Comparison of ENCODE assay signal across 8 cellular contexts in the genomic region with DNA sequence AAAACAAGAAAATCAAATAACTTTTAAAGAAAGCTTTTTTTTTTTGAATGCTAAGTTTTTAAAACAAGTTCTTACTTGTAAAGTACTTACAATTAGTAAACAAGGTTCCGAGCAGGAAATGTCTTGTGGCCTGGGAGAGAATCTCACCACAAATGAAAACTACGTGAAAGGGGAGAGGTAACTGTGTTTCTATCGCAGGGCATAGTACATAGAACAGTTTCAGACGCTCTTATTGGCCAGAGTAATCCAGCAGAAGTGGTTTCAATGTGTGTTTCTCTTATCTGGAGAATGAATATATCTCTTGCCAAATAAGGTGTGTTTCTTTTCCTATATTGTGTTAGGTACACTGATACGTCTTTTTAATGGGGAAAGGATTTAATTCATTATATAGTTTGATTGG. TPM values are rescaled to one million over a fixed set of nuclear protein-coding genes. Genes with fewer than 3 reads are reported as not detected.
DNase-seq lines count a peak whose midpoint lies in the region; ATAC-seq and TF ChIP-seq lines count a peak whose summit lies in the region.

A gene with protein sequence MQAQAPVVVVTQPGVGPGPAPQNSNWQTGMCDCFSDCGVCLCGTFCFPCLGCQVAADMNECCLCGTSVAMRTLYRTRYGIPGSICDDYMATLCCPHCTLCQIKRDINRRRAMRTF (minus strand): TSS at position 154 of the 400 bp plus-strand sequence. CDS start 6,808 bp downstream, outside the sequence.

- peaks cover 23% of the 10 kb centered on the region for H3K79me2 ChIP-seq in DND-41 (ENCODE audit: insufficient read depth, low read length)
- no peaks in the 10 kb centered on the region for H3K79me2 ChIP-seq in hepatocyte

- H3K9ac ChIP-seq in DND-41 (ENCODE audit: low read depth, low read length): peak within 1 kb of the TSS; percentile 61

- H3K27ac ChIP-seq in DND-41 (ENCODE audit: low read length) (peak within 1 kb of the TSS; percentile 93), hepatocyte (peak within 1 kb of the TSS; percentile 64)

- H4K20me1 ChIP-seq in DND-41 (ENCODE audit: insufficient read depth, low read length) (no peaks in the 10 kb centered on the region), hepatocyte (ENCODE audit: insufficient read depth, poor library complexity, severe bottlenecking) (no peaks in the 10 kb centered on the region)

- peaks cover 41% of the 10 kb centered on the region for H3K4me1 Mint-ChIP-seq in T-helper 1 cell treated with Interleukin-12 subunit alpha and Interleukin-12 subunit beta and Interleukin-4 antibody, amounts not matched to agents 30 μg/mL and 1 μg/mL, for 36 hours (ENCODE audit: low read depth)

- H3K4me2 ChIP-seq in DND-41 (ENCODE audit: insufficient read depth, low read length) (peak within 1 kb of the TSS; percentile 78), hepatocyte (peak within 1 kb of the TSS; percentile 28)

- ATAC-seq in DND-41 (ENCODE audit: insufficient read depth, low read depth): peak; percentile 64
- peak; percentile 45 for ATAC-seq in GM19467 (IDR thresholded peaks at IDR 0.05; ENCODE audit: unreplicated experiment)
- ATAC-seq in HG03558 (IDR thresholded peaks at IDR 0.05; ENCODE audit: extremely low read depth, unreplicated experiment): peak; percentile 36
- ATAC-seq in left ventricle myocardium superior: no peak

- H3K27me3 Mint-ChIP-seq in T-helper 1 cell treated with Interleukin-12 subunit alpha and Interleukin-12 subunit beta and Interleukin-4 antibody, amounts not matched to agents 30 μg/mL and 1 μg/mL, for 36 hours (ENCODE audit: low read depth): no peaks in the 10 kb centered on the region

- peaks cover 27% of the 10 kb centered on the region for H3K36me3 Mint-ChIP-seq in T-helper 1 cell treated with Interleukin-12 subunit alpha and Interleukin-12 subunit beta and Interleukin-4 antibody, amounts not matched to agents 30 μg/mL and 1 μg/mL, for 36 hours (ENCODE audit: low read depth)

- TF ChIP-seq CTCF in DND-41 (IDR thresholded peaks at IDR 0.05; ENCODE audit: borderline replicate concordance, extremely low read depth, low read length, poor library complexity, severe bottlenecking): no peak
- TF ChIP-seq CTCF in hepatocyte (IDR thresholded peaks at IDR 0.05; ENCODE audit: poor library complexity): no peak

- H3K4me3 Mint-ChIP-seq in T-helper 1 cell treated with Interleukin-12 subunit alpha and Interleukin-12 subunit beta and Interleukin-4 antibody, amounts not matched to agents 30 μg/mL and 1 μg/mL, for 36 hours: peak within 1 kb of the TSS; percentile 95

- no peaks in the 10 kb centered on the region for H3K9me3 Mint-ChIP-seq in T-helper 1 cell treated with Interleukin-12 subunit alpha and Interleukin-12 subunit beta and Interleukin-4 antibody, amounts not matched to agents 30 μg/mL and 1 μg/mL, for 36 hours

- no peaks in the 10 kb centered on the region; the same call in 1 of the 2 replicates for H3K36me3 ChIP-seq in DND-41 (ENCODE audit: insufficient read depth, low read length)
- H3K36me3 ChIP-seq in hepatocyte (replicated peaks; ENCODE audit: insufficient read depth, low read depth): no peaks in the 10 kb centered on the region

- no peaks in the 10 kb centered on the region for H3K9me3 ChIP-seq in DND-41 (ENCODE audit: insufficient read depth, low read length, severe bottlenecking)
- no peaks in the 10 kb centered on the region for H3K9me3 ChIP-seq in hepatocyte (ENCODE audit: low read depth)

- H3K9me2 ChIP-seq in hepatocyte (replicated peaks; ENCODE audit: insufficient read depth): no peaks in the 10 kb centered on the region

- DNase-seq in DND-41: peak; percentile 60
- DNase-seq in hepatocyte (ENCODE audit: low spot score): peak; percentile 51
- no peak for DNase-seq in NCI-H2227 (lab: John Stamatoyannopoulos, UW; ENCODE audit: unreplicated experiment)
- DNase-seq in left ventricle myocardium superior: no peak
- DNase-seq in NCI-H1417 (lab: John Stamatoyannopoulos, UW): no peak

- H3K4me1 ChIP-seq in DND-41 (ENCODE audit: insufficient read depth, low read length) (peaks cover 62% of the 10 kb centered on the region), hepatocyte (ENCODE audit: insufficient read depth) (peaks cover 4% of the 10 kb centered on the region)

- no peaks in the 10 kb centered on the region for H3K27me3 ChIP-seq in DND-41 (ENCODE audit: insufficient read depth, low read length, poor library complexity)
- H3K27me3 ChIP-seq in hepatocyte: no peaks in the 10 kb centered on the region

- H2AFZ ChIP-seq in DND-41 (ENCODE audit: low read depth, low read length) (peak within 1 kb of the TSS; percentile 83), hepatocyte (peak within 1 kb of the TSS; percentile 6)

- intact Hi-C loops in left ventricle myocardium superior (cut with micrococcal nuclease): no loop called here

- H3K4me3 ChIP-seq in DND-41 (ENCODE audit: low read depth in 1 of 2, low read length in 2 of 2): peak within 1 kb of the TSS; percentile 55 to 56
- no peak within 1 kb of the TSS for H3K4me3 ChIP-seq in hepatocyte

- 35% methylated on average over 5 of the region's 5 CpGs for WGBS in hepatocyte (ENCODE audit: low lambda C conversion rate, missing lambda C conversion rate)

- H3K27ac Mint-ChIP-seq in T-helper 1 cell treated with Interleukin-12 subunit alpha and Interleukin-12 subunit beta and Interleukin-4 antibody, amounts not matched to agents 30 μg/mL and 1 μg/mL, for 36 hours: peak within 1 kb of the TSS; percentile 96

RNA-seq across cellular contexts. Expression of the gene that starts here (rescaled TPM):
- total RNA-seq in hepatocyte (16.6 and 24.4 TPM in 2 replicates), left ventricle myocardium superior (1.1 TPM)
- polyA plus RNA-seq in hepatocyte: 6.9 and 14.2 TPM in 2 replicates

Comparison
In these comparisons a context has a peak if more than half of its experiments do, and no peak if none do; other contexts are left out.
1. DNase-seq: peak in DND-41 (single experiment) and hepatocyte (single experiment); none in NCI-H2227 (single experiment), left ventricle myocardium superior (single experiment) and NCI-H1417 (0 of 3).